19 cellular contexts compared by ENCODE assay signal in genomic region chr17:41067281-41067680, GRCh38. TPM values are rescaled to one million over a fixed set of nuclear protein-coding genes. Genes with fewer than 3 reads are reported as not detected.
DNase-seq lines count a peak whose midpoint lies in the region; ATAC-seq lines count a peak whose summit lies in the region.
"Had no signal": no experiment of that assay in that cellular context is flagged by ENCODE, and none has a peak within 500 bp of the region (broad histone marks: within the 10 kb centered on the region; RNA-seq: fewer than 3 reads in every experiment).

No MANE protein-coding gene starts in this region.

- DNase-seq in EH (ENCODE audit: low read depth) (peak; percentile 80), RPMI7951 (ENCODE audit: low read depth) (peak; percentile 86), fibroblast of peridontal ligament (ENCODE audit: extremely low read depth) (peak; percentile 85), HPDE6-E6E7 (ENCODE audit: extremely low spot score) (no peak), COLO829 (ENCODE audit: low spot score) (no peak), LoVo (ENCODE audit: low spot score) (no peak)
- no peak for DNase-seq in activated CD8-positive, alpha-beta memory T cell treated with anti-CD3 and anti-CD28 coated beads, Interleukin-2, amount 10 ng/mL, durations not matched to agents 7 days and 5 days
- DNase-seq: ACHN, DMS 273 treated with DMSO at 0.1 percent for 48 hours, H9, NCI-H1048, NCI-H1436 treated with DMSO at 0.1 percent for 48 hours, NCI-H2081, NCI-H510A, NCI-H82, PC-9, T-cell had no signal

- ATAC-seq in activated CD8-positive, alpha-beta memory T cell treated with anti-CD3 and anti-CD28 coated beads, Interleukin-2, amount 10 ng/mL, durations not matched to agents 7 days and 5 days, result no peak
- ATAC-seq: K562, T-cell had no signal

- CTCF ChIA-PET in activated CD8-positive, alpha-beta memory T cell treated with anti-CD3 and anti-CD28 coated beads, Interleukin-2, amount 10 ng/mL, durations not matched to agents 7 days and 5 days (lab: Charles Lee), result no interaction called here

- H3K4me1 Mint-ChIP-seq in activated CD8-positive, alpha-beta memory T cell treated with anti-CD3 and anti-CD28 coated beads, Interleukin-2, amount 10 ng/mL, durations not matched to agents 7 days and 5 days, result peaks cover 7% of the 10 kb centered on the region
- H3K4me1 Mint-ChIP-seq: T-cell had no signal

- H3K9me3 Mint-ChIP-seq in activated CD8-positive, alpha-beta memory T cell treated with anti-CD3 and anti-CD28 coated beads, Interleukin-2, amount 10 ng/mL, durations not matched to agents 7 days and 5 days (ENCODE audit: low read depth), result no peaks in the 10 kb centered on the region
- H3K9me3 Mint-ChIP-seq: H9, T-cell had no signal

- no peaks in the 10 kb centered on the region for H3K36me3 Mint-ChIP-seq in activated CD8-positive, alpha-beta memory T cell treated with anti-CD3 and anti-CD28 coated beads, Interleukin-2, amount 10 ng/mL, durations not matched to agents 7 days and 5 days
- H3K36me3 Mint-ChIP-seq: T-cell had no signal

- H3K27ac Mint-ChIP-seq in activated CD8-positive, alpha-beta memory T cell treated with anti-CD3 and anti-CD28 coated beads, Interleukin-2, amount 10 ng/mL, durations not matched to agents 7 days and 5 days, result no peak overlapping the region
- H3K27ac Mint-ChIP-seq: H9, T-cell had no signal

- peaks cover 8% of the 10 kb centered on the region for H3K27me3 Mint-ChIP-seq in activated CD8-positive, alpha-beta memory T cell treated with anti-CD3 and anti-CD28 coated beads, Interleukin-2, amount 10 ng/mL, durations not matched to agents 7 days and 5 days

- H3K4me3 Mint-ChIP-seq in activated CD8-positive, alpha-beta memory T cell treated with anti-CD3 and anti-CD28 coated beads, Interleukin-2, amount 10 ng/mL, durations not matched to agents 7 days and 5 days, result no peak overlapping the region
- H3K4me3 Mint-ChIP-seq: H9, T-cell had no signal

RNA-seq across cellular contexts. Expression of gene KRTAP2-4, which starts 1.6 kb away (rescaled TPM):
- total RNA-seq in RPMI7951 (2014; rRNA removed; shearing (Covaris generic)), result not detected in 2 replicates
- total RNA-seq in activated CD8-positive, alpha-beta memory T cell treated with anti-CD3 and anti-CD28 coated beads, Interleukin-2, amount 10 ng/mL, durations not matched to agents 7 days and 5 days, result not detected
- total RNA-seq: H9, K562, M059J, PC-9, T-cell had no signal

RNA-seq across cellular contexts. Expression of gene KRTAP2-3, which starts 7.4 kb away (rescaled TPM):
- total RNA-seq in RPMI7951 (2014; rRNA removed; shearing (Covaris generic)), result not detected in 2 replicates
- not detected for total RNA-seq in activated CD8-positive, alpha-beta memory T cell treated with anti-CD3 and anti-CD28 coated beads, Interleukin-2, amount 10 ng/mL, durations not matched to agents 7 days and 5 days
- total RNA-seq: H9, K562, T-cell had no signal

RNA-seq across cellular contexts. Expression of gene KRTAP2-2, which starts 12.3 kb away (rescaled TPM):
- total RNA-seq in RPMI7951 (2014; rRNA removed; shearing (Covaris generic)), result not detected in 2 replicates
- not detected for total RNA-seq in activated CD8-positive, alpha-beta memory T cell treated with anti-CD3 and anti-CD28 coated beads, Interleukin-2, amount 10 ng/mL, durations not matched to agents 7 days and 5 days
- total RNA-seq: H9, K562, M059J, PC-9, T-cell had no signal

RNA-seq across cellular contexts. Expression of gene KRTAP4-7, which starts 16.7 kb away (rescaled TPM):
- total RNA-seq in RPMI7951 (2014; rRNA removed; shearing (Covaris generic)), result not detected in 2 replicates
- total RNA-seq in activated CD8-positive, alpha-beta memory T cell treated with anti-CD3 and anti-CD28 coated beads, Interleukin-2, amount 10 ng/mL, durations not matched to agents 7 days and 5 days, result not detected
- total RNA-seq: H9, K562, M059J, PC-9, T-cell had no signal

RNA-seq across cellular contexts. Expression of gene KRTAP2-1, which starts 20.2 kb away (rescaled TPM):
- total RNA-seq in RPMI7951 (2014; rRNA removed; shearing (Covaris generic)), result 0.48 TPM in 1 of 2 replicates, not detected in the other
- not detected for total RNA-seq in activated CD8-positive, alpha-beta memory T cell treated with anti-CD3 and anti-CD28 coated beads, Interleukin-2, amount 10 ng/mL, durations not matched to agents 7 days and 5 days
- total RNA-seq: H9, K562, M059J, PC-9, T-cell had no signal

Comparison
In these comparisons a context has a peak if more than half of its experiments do, and no peak if none do; other contexts are left out.
1. DNase-seq: peak in EH (single experiment), RPMI7951 (single experiment) and fibroblast of peridontal ligament (single experiment); none in HPDE6-E6E7 (single experiment), COLO829 (single experiment), LoVo (single experiment) and activated CD8-positive, alpha-beta memory T cell treated with anti-CD3 and anti-CD28 coated beads, Interleukin-2, amount 10 ng/mL, durations not matched to agents 7 days and 5 days (single experiment).